ENCODE assay signal across 20 cellular contexts in the genomic region with DNA sequence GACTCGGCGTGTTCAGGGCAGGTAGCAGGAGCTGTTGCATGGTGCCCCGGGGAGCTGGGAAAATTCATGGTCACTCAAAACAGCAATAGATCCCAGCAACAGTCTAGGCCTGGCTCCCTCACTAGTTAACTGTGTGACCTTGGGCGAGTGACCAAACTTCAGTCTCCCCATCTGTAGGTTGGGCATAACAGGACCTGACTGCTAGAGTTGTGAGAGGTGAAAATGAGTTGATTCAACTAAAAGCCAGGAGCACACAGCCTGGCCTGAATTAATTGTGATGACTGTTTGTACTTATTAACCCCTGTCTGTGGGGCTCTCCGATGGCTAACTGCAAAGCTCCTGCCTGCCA.
"Had no signal": no experiment of that assay in that cellular context is flagged by ENCODE, and none has a peak within 500 bp of the region (broad histone marks: within the 10 kb centered on the region; RNA-seq: fewer than 3 reads in every experiment).

No MANE protein-coding gene starts in this region.

- H3K36me3 Mint-ChIP-seq: mesothelial cell of epicardium; naive thymus-derived CD4-positive, alpha-beta T cell; WTC11 had no signal

- H3K9me3 ChIP-seq: gastroesophageal sphincter, upper lobe of right lung had no signal

- H3K4me3 ChIP-seq: gastroesophageal sphincter, upper lobe of right lung had no signal

- H3K4me1 Mint-ChIP-seq: naive thymus-derived CD4-positive, alpha-beta T cell; neural crest cell had no signal

- H3K4me3 Mint-ChIP-seq: activated CD8-positive, alpha-beta T cell treated with anti-CD3 and anti-CD28 coated beads for 36 hours; activated T-cell treated with anti-CD3 and anti-CD28 coated beads, Interleukin-2, amount 50 U/mL, for 4 hours; activated T-helper 17 cell treated with anti-CD3 and anti-CD28 coated beads, Interleukin-2, amount 50 U/mL, for 72 hours; mesothelial cell of epicardium; naive thymus-derived CD4-positive, alpha-beta T cell; neural crest cell; stimulated activated naive CD8-positive, alpha-beta T cell treated with anti-CD3 and anti-CD28 coated beads, Interleukin-15, Interleukin-2, amounts not matched to agents 100 ng/mL and 50 ng/mL, for 24 hours; WTC11 had no signal

- H3K27me3 ChIP-seq: upper lobe of right lung had no signal

- H3K9me3 Mint-ChIP-seq: activated CD8-positive, alpha-beta T cell treated with anti-CD3 and anti-CD28 coated beads for 36 hours; activated T-cell treated with anti-CD3 and anti-CD28 coated beads, Interleukin-2, amount 50 U/mL, for 4 hours; mesothelial cell of epicardium; neural crest cell; stimulated activated naive CD8-positive, alpha-beta T cell treated with anti-CD3 and anti-CD28 coated beads, Interleukin-15, Interleukin-2, amounts not matched to agents 100 ng/mL and 50 ng/mL, for 24 hours; WTC11 had no signal

- H3K27ac Mint-ChIP-seq: activated CD8-positive, alpha-beta T cell treated with anti-CD3 and anti-CD28 coated beads for 36 hours; activated T-helper 17 cell treated with anti-CD3 and anti-CD28 coated beads, Interleukin-2, amount 50 U/mL, for 72 hours; naive thymus-derived CD4-positive, alpha-beta T cell; stimulated activated naive CD8-positive, alpha-beta T cell treated with anti-CD3 and anti-CD28 coated beads, Interleukin-15, Interleukin-2, amounts not matched to agents 100 ng/mL and 50 ng/mL, for 24 hours; WTC11 had no signal

- H3K36me3 ChIP-seq: gastroesophageal sphincter, upper lobe of right lung had no signal

- ATAC-seq: activated CD8-positive, alpha-beta T cell treated with anti-CD3 and anti-CD28 coated beads for 36 hours; activated T-cell treated with anti-CD3 and anti-CD28 coated beads, Interleukin-2, amount 50 U/mL, for 4 hours; activated T-helper 17 cell treated with anti-CD3 and anti-CD28 coated beads, Interleukin-2, amount 50 U/mL, for 72 hours; gastroesophageal sphincter; naive thymus-derived CD4-positive, alpha-beta T cell; right cardiac atrium; upper lobe of right lung had no signal

- H3K27me3 Mint-ChIP-seq: stimulated activated naive CD8-positive, alpha-beta T cell treated with anti-CD3 and anti-CD28 coated beads, Interleukin-15, Interleukin-2, amounts not matched to agents 100 ng/mL and 50 ng/mL, for 24 hours had no signal

- DNase-seq: activated CD4-positive, alpha-beta T cell treated with anti-CD3 and anti-CD28 coated beads, Interleukin-2, amount 50 U/mL, for 1 hour; activated CD8-positive, alpha-beta T cell treated with anti-CD3 and anti-CD28 coated beads for 36 hours; activated gamma-delta T cell treated with Interleukin-2 at 50 U/mL for 16 hours; activated naive CD4-positive, alpha-beta T cell treated with anti-CD3 and anti-CD28 coated beads, Interleukin-2, amount 50 U/mL, for 16 hours; activated T-cell treated with anti-CD3 and anti-CD28 coated beads, Interleukin-2, amount 50 U/mL, for 4 hours; amygdala; caudate nucleus; hippocampal formation; mammary epithelial cell; naive thymus-derived CD4-positive, alpha-beta T cell; right cardiac atrium; stimulated activated CD4-positive, alpha-beta T cell treated with anti-CD3 and anti-CD28 coated beads, Interleukin-4, amount 100 ng/mL, for 1 hour; substantia nigra; upper lobe of right lung had no signal

- H3K4me1 ChIP-seq: upper lobe of right lung had no signal

- H3K27ac ChIP-seq: gastroesophageal sphincter, upper lobe of right lung had no signal
